18 cellular contexts compared by ENCODE assay signal in genomic region chr1:67437961-67438360, GRCh38. TPM values are rescaled to one million over a fixed set of nuclear protein-coding genes. Genes with fewer than 3 reads are reported as not detected.
DNase-seq lines count a peak whose midpoint lies in the region; ATAC-seq, FAIRE-seq and TF ChIP-seq lines count a peak whose summit lies in the region.
"Had no signal": no experiment of that assay in that cellular context is flagged by ENCODE, and none has a peak within 500 bp of the region (broad histone marks: within the 10 kb centered on the region; RNA-seq: fewer than 3 reads in every experiment).

No MANE protein-coding gene starts in this region.

- TF ChIP-seq CTCF in endodermal cell (conservative IDR thresholded peaks at IDR 0.05): peak; percentile 36
- no peak for TF ChIP-seq CTCF in liver (IDR thresholded peaks at IDR 0.05; ENCODE audit: low read depth, low read length, missing input control)
- no peak for TF ChIP-seq CTCF in esophagus squamous epithelium (IDR thresholded peaks at IDR 0.05)

- H3K9me3 Mint-ChIP-seq in endodermal cell: no peaks in the 10 kb centered on the region
- H3K9me3 Mint-ChIP-seq: CD4-positive, alpha-beta memory T cell had no signal

- H3K4me1 ChIP-seq in endodermal cell (ENCODE audit: control insufficient read depth, insufficient read depth, low read length) (peaks cover 7% of the 10 kb centered on the region), liver (ENCODE audit: control insufficient read depth in 4 of 4, insufficient read depth in 4 of 4, low read length in 3 of 4) (peaks cover 0 to 4% (median 0%) of the 10 kb centered on the region in 4 donors), esophagus squamous epithelium (peaks cover 0 to 35% (median 8%) of the 10 kb centered on the region in 3 donors)

- intact Hi-C loops in esophagus squamous epithelium (cut with DNase I): loop anchor here (10.0 kb wide), 1 partner anchor 57 kb away; no protein-coding TSS in a partner anchor

- H3K27ac Mint-ChIP-seq in endodermal cell: no peak overlapping the region

- H3K9ac ChIP-seq in SK-N-MC (ENCODE audit: insufficient read length) (no peak overlapping the region), endodermal cell (ENCODE audit: extremely low read depth, low read length, poor library complexity, severe bottlenecking) (no peak overlapping the region), liver (ENCODE audit: low read depth in 1 of 2, low read length in 2 of 2) (no peak overlapping the region)

- WGBS in endodermal cell (ENCODE audit: insufficient coverage in 1 of 2, insufficient read length in 1 of 2), 2 experiments: 67 to 75% methylated on average over 1 to 2 of the region's 2 CpGs
- 46% methylated on average over 2 of the region's 2 CpGs for WGBS in liver
- 86 to 96% methylated on average over 2 of the region's 2 CpGs for WGBS in esophagus squamous epithelium, 2 donors

- no peak for ATAC-seq in GM21528 (IDR thresholded peaks at IDR 0.05; ENCODE audit: low FRiP score, unreplicated experiment)
- no peak for ATAC-seq in GM19351 (IDR thresholded peaks at IDR 0.05; ENCODE audit: unreplicated experiment)

- peaks cover 19% of the 10 kb centered on the region for H3K4me1 Mint-ChIP-seq in endodermal cell
- H3K4me1 Mint-ChIP-seq: CD4-positive, alpha-beta memory T cell had no signal

- peak; percentile 33 for FAIRE-seq in GM12891 (lab: Jason Lieb, UNC)
- FAIRE-seq: G401.6, GM19239, H54 had no signal

- H3K9me3 ChIP-seq in SK-N-MC (ENCODE audit: low read depth, low read length): no peaks in the 10 kb centered on the region
- H3K9me3 ChIP-seq in endodermal cell (ENCODE audit: control insufficient read depth, low read length): no peaks in the 10 kb centered on the region
- no peaks in the 10 kb centered on the region for H3K9me3 ChIP-seq in liver (ENCODE audit: control insufficient read depth in 4 of 4, low read length in 3 of 4)
- H3K9me3 ChIP-seq in esophagus squamous epithelium: no peaks in the 10 kb centered on the region
- H3K9me3 ChIP-seq: HAP-1 had no signal

- H3K27ac ChIP-seq in SK-N-MC: no peak overlapping the region
- no peak overlapping the region for H3K27ac ChIP-seq in endodermal cell (ENCODE audit: low read depth, low read length)
- no peak overlapping the region for H3K27ac ChIP-seq in liver (ENCODE audit: low read depth in 1 of 2, low read length in 2 of 2)
- H3K27ac ChIP-seq in esophagus squamous epithelium: no peak overlapping the region

- TF ChIP-seq RAD21 in liver (IDR thresholded peaks at IDR 0.05): no peak

- TF ChIP-seq POLR2A in GM12891 (IDR thresholded peaks at IDR 0.05; ENCODE audit: low read depth, low read length) (no peak), esophagus squamous epithelium (IDR thresholded peaks at IDR 0.05) (no peak)

- H3K36me3 Mint-ChIP-seq in endodermal cell (ENCODE audit: low read depth): no peaks in the 10 kb centered on the region

- DNase-seq in GM12891 (ENCODE audit: insufficient read length, low spot score) (no peak), SK-N-MC (ENCODE audit: low read depth, low spot score) (no peak), endodermal cell (no peak), esophagus squamous epithelium (lab: John Stamatoyannopoulos, UW) (no peak), HK-2 (ENCODE audit: unreplicated experiment) (no peak)
- DNase-seq: C1 segment of cervical spinal cord; CD4-positive, alpha-beta memory T cell; COR-L47; DMS153; DND-41; GOT3 had no signal

- H3K4me3 ChIP-seq in SK-N-MC: 0 out of 2 replicates have a peak overlapping the region, but pooled peaks have one; percentile 11
- peak overlapping the region; percentile 24 for H3K4me3 ChIP-seq in endodermal cell (ENCODE audit: low read length)
- H3K4me3 ChIP-seq in liver (ENCODE audit: low read depth in 1 of 3, low read length in 3 of 3): no peak overlapping the region
- no peak overlapping the region for H3K4me3 ChIP-seq in esophagus squamous epithelium
- H3K4me3 ChIP-seq: HAP-1 had no signal

- peaks cover 6% of the 10 kb centered on the region for H3K27me3 ChIP-seq in endodermal cell (ENCODE audit: control insufficient read depth, insufficient read depth, low read length, poor library complexity, severe bottlenecking)
- H3K27me3 ChIP-seq in liver (ENCODE audit: control insufficient read depth in 4 of 4, insufficient read depth in 4 of 4, low read length in 3 of 4): no peaks in the 10 kb centered on the region
- H3K27me3 ChIP-seq in esophagus squamous epithelium: no peaks in the 10 kb centered on the region

- no peak overlapping the region for H3K4me3 Mint-ChIP-seq in endodermal cell
- H3K4me3 Mint-ChIP-seq: CD4-positive, alpha-beta memory T cell had no signal

- H3K27me3 Mint-ChIP-seq in endodermal cell (ENCODE audit: insufficient read depth): peaks cover 9% of the 10 kb centered on the region

- H3K36me3 ChIP-seq in SK-N-MC (ENCODE audit: insufficient read depth, low read length): no peaks in the 10 kb centered on the region
- no peaks in the 10 kb centered on the region for H3K36me3 ChIP-seq in endodermal cell (ENCODE audit: control insufficient read depth, insufficient read depth, low read length)
- H3K36me3 ChIP-seq in liver (ENCODE audit: control insufficient read depth in 4 of 4, insufficient read depth in 3 of 4, low read depth in 1 of 4, low read length in 3 of 4): no peaks in the 10 kb centered on the region
- no peaks in the 10 kb centered on the region for H3K36me3 ChIP-seq in esophagus squamous epithelium
- H3K36me3 ChIP-seq: HAP-1 had no signal

TF ChIP-seq in GM12891, 5 proteins besides CTCF, POLR2A, EP300 and RAD21:
- TF ChIP-seq SPI1 (IDR thresholded peaks at IDR 0.05; ENCODE audit: low read depth, low read length): no peak
- no peak for TF ChIP-seq TAF1 (IDR thresholded peaks at IDR 0.05; ENCODE audit: low read depth, low read length)
- no peak for TF ChIP-seq POLR2AphosphoS5 (IDR thresholded peaks at IDR 0.05; ENCODE audit: low read depth, low read length)
- no peak for TF ChIP-seq POU2F2 (IDR thresholded peaks at IDR 0.05; ENCODE audit: low read depth, low read length)

TF ChIP-seq in liver, 16 proteins besides CTCF, POLR2A, EP300 and RAD21:
- no peak for TF ChIP-seq FOXA1 (IDR thresholded peaks at IDR 0.05)
- TF ChIP-seq NR2F2 (IDR thresholded peaks at IDR 0.05): peak; percentile 31
- TF ChIP-seq FOXA2 (IDR thresholded peaks at IDR 0.05): no peak
- TF ChIP-seq EGR1 (IDR thresholded peaks at IDR 0.05; ENCODE audit: low read depth in 2 of 2): no peak
- TF ChIP-seq, protein P1, sequence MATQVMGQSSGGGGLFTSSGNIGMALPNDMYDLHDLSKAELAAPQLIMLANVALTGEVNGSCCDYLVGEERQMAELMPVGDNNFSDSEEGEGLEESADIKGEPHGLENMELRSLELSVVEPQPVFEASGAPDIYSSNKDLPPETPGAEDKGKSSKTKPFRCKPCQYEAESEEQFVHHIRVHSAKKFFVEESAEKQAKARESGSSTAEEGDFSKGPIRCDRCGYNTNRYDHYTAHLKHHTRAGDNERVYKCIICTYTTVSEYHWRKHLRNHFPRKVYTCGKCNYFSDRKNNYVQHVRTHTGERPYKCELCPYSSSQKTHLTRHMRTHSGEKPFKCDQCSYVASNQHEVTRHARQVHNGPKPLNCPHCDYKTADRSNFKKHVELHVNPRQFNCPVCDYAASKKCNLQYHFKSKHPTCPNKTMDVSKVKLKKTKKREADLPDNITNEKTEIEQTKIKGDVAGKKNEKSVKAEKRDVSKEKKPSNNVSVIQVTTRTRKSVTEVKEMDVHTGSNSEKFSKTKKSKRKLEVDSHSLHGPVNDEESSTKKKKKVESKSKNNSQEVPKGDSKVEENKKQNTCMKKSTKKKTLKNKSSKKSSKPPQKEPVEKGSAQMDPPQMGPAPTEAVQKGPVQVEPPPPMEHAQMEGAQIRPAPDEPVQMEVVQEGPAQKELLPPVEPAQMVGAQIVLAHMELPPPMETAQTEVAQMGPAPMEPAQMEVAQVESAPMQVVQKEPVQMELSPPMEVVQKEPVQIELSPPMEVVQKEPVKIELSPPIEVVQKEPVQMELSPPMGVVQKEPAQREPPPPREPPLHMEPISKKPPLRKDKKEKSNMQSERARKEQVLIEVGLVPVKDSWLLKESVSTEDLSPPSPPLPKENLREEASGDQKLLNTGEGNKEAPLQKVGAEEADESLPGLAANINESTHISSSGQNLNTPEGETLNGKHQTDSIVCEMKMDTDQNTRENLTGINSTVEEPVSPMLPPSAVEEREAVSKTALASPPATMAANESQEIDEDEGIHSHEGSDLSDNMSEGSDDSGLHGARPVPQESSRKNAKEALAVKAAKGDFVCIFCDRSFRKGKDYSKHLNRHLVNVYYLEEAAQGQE (IDR thresholded peaks at IDR 0.05): peak; percentile 92

RNA-seq across cellular contexts. Expression of gene SERBP1, which starts 7.8 kb away (rescaled TPM):
- 331 TPM for polyA plus RNA-seq in GM12891 (2012; ENCODE audit: low read depth, missing spikeins)
- total RNA-seq in endodermal cell (100 to 1,000 TPM; 312 to 331 TPM), liver (100 to 1,000 TPM; 134 to 140 TPM), esophagus squamous epithelium (100 to 1,000 TPM; 282 to 394 (median 357) TPM)
- polyA plus RNA-seq in endodermal cell (2013, experiment 1 of 2): 328 TPM
- polyA plus RNA-seq in endodermal cell (2013, experiment 2 of 2): 302 TPM
- polyA plus RNA-seq in liver: 10 to 100 TPM; 66.6 to 99.1 TPM

Comparison
In these comparisons a context has a peak if more than half of its experiments do, and no peak if none do; other contexts are left out.
1. H3K4me3 ChIP-seq: peak in SK-N-MC (single experiment) and endodermal cell (single experiment); none in liver (0 of 3) and esophagus squamous epithelium (0 of 4).